In the genomic region with DNA sequence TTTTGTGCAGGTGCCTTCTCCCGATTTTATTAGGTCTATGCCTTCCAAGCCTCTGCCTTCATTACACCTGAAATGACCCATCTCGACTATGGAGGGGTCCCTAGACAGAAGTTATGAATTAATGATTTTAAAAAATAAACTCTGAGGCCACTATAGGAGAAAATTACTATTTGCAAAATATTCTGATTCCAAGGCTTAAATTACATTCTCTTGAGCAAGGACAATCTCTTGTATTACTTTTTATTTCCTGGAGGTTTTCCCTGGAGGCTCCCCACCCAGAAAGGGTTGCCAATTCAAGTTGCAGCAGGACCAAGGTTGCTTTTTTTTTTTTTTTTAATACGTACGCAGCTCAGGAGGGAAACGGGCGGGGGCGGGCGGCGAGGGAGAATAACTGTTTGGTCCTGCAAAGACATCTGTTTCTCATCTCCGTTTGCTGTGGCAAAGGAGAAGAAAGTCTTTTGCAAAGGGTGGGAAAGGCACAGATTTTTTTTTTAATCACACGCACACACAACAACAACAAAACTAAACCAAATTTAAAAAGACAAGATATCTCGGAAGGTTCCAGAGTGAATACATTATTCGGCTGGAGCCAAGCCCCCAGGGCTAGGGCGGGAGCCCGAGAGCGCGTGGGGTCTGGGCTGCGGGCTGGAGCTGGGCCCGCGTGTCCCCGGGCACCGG, we compare ENCODE assay signal across 8 cellular contexts. TPM values are rescaled to one million over a fixed set of nuclear protein-coding genes. Genes with fewer than 3 reads are reported as not detected.
DNase-seq lines count a peak whose midpoint lies in the region; ATAC-seq and TF ChIP-seq lines count a peak whose summit lies in the region.

No MANE protein-coding gene starts in this region.

- TF ChIP-seq CTCF in RWPE2 (IDR thresholded peaks at IDR 0.05; ENCODE audit: poor library complexity, severe bottlenecking) (no peak), fibroblast of pulmonary artery (IDR thresholded peaks at IDR 0.05; ENCODE audit: low read length, missing control alignments) (no peak), psoas muscle (IDR thresholded peaks at IDR 0.05) (no peak), OCI-LY7 (conservative IDR thresholded peaks at IDR 0.05; ENCODE audit: low read length) (no peak)

- no peaks in the 10 kb centered on the region for H4K20me1 ChIP-seq in OCI-LY7 (ENCODE audit: insufficient read depth, low read length)

- WGBS in psoas muscle, 3 donors: 9 to 11% (median 10%) methylated on average over 18 to 22 of the region's 22 CpGs

- no TSS peak for BruUV-seq in OCI-LY7 (replicated peaks; lab: Mats Ljungman, UMichigan)

- no peaks in the 10 kb centered on the region for H3K9me2 ChIP-seq in OCI-LY7 (ENCODE audit: insufficient read depth, low read length)

- H3K4me3 ChIP-seq in RWPE2 (ENCODE audit: severe bottlenecking) (peak overlapping the region; percentile 55), fibroblast of pulmonary artery (replicated peaks; ENCODE audit: low read depth, low read length) (peak overlapping the region; percentile 47), psoas muscle (peak overlapping the region; percentile 71), OCI-LY7 (ENCODE audit: low read depth, low read length, poor library complexity, severe bottlenecking) (no peak overlapping the region)

- H3K27me3 ChIP-seq in RWPE2 (ENCODE audit: insufficient read depth, poor library complexity, severe bottlenecking) (no peaks in the 10 kb centered on the region), psoas muscle (ENCODE audit: insufficient read depth in 3 of 3, low read length in 2 of 3) (peaks cover 3 to 78% (median 15%) of the 10 kb centered on the region in 3 donors)

- POLR2A ChIA-PET in OCI-LY7 (lab: Charles Lee): interaction anchor here (0.6 kb wide), 1 partner anchor 73 kb away, joined by 3 read pairs; no protein-coding TSS in a partner anchor

- intact Hi-C loops in psoas muscle (cut with DNase I) (no loop called here), OCI-LY7 (cut with micrococcal nuclease; ENCODE audit: unreplicated experiment) (no loop called here)

- DNase-seq in ELR (ENCODE audit: low read depth): peak; percentile 28
- DNase-seq in RWPE2 (ENCODE audit: low spot score): no peak
- DNase-seq in fibroblast of pulmonary artery (ENCODE audit: low read depth): peak; percentile 65
- DNase-seq in psoas muscle: peak in 1 of 2 donors; percentile 34
- no peak for DNase-seq in OCI-LY7 (ENCODE audit: low spot score)
- DNase-seq in SW 1271 (lab: John Stamatoyannopoulos, UW): no peak
- DNase-seq in HT-29 (ENCODE audit: low spot score): no peak

- CTCF ChIA-PET in OCI-LY7 (lab: Charles Lee; ENCODE audit: unreplicated experiment): no interaction called here

- ATAC-seq in RWPE2 (ENCODE audit: low read depth): peak; percentile 6; the same call in 1 of the 3 replicates
- ATAC-seq in psoas muscle: no peak
- ATAC-seq in HG03460 (IDR thresholded peaks at IDR 0.05; ENCODE audit: unreplicated experiment): no peak

- peak overlapping the region; percentile 72 for H3K27ac ChIP-seq in RWPE2 (ENCODE audit: poor library complexity, severe bottlenecking)
- no peak overlapping the region for H3K27ac ChIP-seq in psoas muscle
- H3K27ac ChIP-seq in OCI-LY7 (ENCODE audit: low read depth, low read length, poor library complexity, severe bottlenecking): no peak overlapping the region

- H3K79me2 ChIP-seq in OCI-LY7 (ENCODE audit: insufficient read depth, low read depth, low read length): no peaks in the 10 kb centered on the region

- H3K4me1 ChIP-seq in RWPE2 (ENCODE audit: insufficient read depth, poor library complexity, severe bottlenecking) (no peaks in the 10 kb centered on the region), psoas muscle (peaks cover 15% of the 10 kb centered on the region), OCI-LY7 (ENCODE audit: insufficient read depth, low read length, poor library complexity, severe bottlenecking) (no peaks in the 10 kb centered on the region)

- H3K36me3 ChIP-seq in RWPE2 (ENCODE audit: low read depth) (no peaks in the 10 kb centered on the region), psoas muscle (ENCODE audit: insufficient read depth in 1 of 2, low read depth in 1 of 2) (no peaks in the 10 kb centered on the region), OCI-LY7 (ENCODE audit: insufficient read depth, low read length) (no peaks in the 10 kb centered on the region)

- no peak overlapping the region for H3K4me2 ChIP-seq in OCI-LY7 (ENCODE audit: low read length)

- H3K9me3 ChIP-seq in RWPE2 (ENCODE audit: severe bottlenecking): no peaks in the 10 kb centered on the region
- H3K9me3 ChIP-seq in psoas muscle: no peaks in the 10 kb centered on the region
- H3K9me3 ChIP-seq in OCI-LY7 (ENCODE audit: low read length): no peaks in the 10 kb centered on the region

- no peak overlapping the region for H2AFZ ChIP-seq in OCI-LY7 (ENCODE audit: low read length)

RNA-seq across cellular contexts. Expression of gene SERTAD4, which starts 0.6 kb away (rescaled TPM):
- total RNA-seq in psoas muscle (1 to 10 TPM in 1 of 4 donors, under 1 TPM in 3; 0.17 to 1.3 (median 0.36) TPM), OCI-LY7 (2022) (not detected in 2 replicates)
- under 1 TPM; 0.12 to 0.25 (median 0.18) TPM for polyA plus RNA-seq in psoas muscle
- total RNA-seq in OCI-LY7 (2014; rRNA removed; shearing (Covaris generic)): not detected in 2 replicates
- total RNA-seq in HT-29 (2014; rRNA removed; shearing (Covaris generic)): 0.23 and 0.99 TPM in 2 replicates

Comparison
In these comparisons a context has a peak if more than half of its experiments do, and no peak if none do; other contexts are left out.
1. DNase-seq: peak in ELR (single experiment) and fibroblast of pulmonary artery (single experiment); none in RWPE2 (single experiment), OCI-LY7 (single experiment), SW 1271 (0 of 2) and HT-29 (single experiment).